ENCODE assay signal across 1 cellular context in the genomic region with DNA sequence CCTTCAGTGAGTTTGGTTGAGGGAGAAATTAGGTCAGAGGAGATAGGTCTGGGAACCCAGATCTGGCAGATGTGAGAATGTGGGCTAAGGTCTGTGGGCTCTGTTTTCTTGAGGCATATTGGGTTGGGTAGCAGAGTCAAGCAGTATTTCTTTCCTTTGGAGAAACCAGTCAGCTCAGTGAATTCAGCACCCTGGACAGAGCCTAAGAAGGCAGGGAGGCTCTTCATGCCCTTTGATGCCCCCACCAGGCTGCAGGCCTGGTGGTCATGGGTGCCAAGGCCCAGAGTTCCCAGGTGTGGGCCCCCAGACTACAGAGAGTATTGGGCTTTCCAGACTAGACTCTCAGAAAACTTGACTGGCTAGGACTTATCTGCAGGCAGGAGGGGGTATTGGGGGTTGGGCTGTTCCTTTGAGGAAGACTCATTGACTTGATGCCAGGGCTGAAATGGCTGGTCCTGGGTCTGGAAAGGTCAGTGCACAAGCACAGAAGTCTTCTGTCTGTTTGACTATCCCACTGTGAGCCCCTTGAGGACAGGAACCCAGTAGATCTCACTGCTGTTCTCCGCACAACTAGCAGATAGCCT.
TF ChIP-seq lines count a peak whose summit lies in the region.

No MANE protein-coding gene starts in this region.

TF ChIP-seq in WTC11, 78 proteins besides CTCF, POLR2A, EP300 and RAD21 (continued from another document):
- TF ChIP-seq, protein P1, sequence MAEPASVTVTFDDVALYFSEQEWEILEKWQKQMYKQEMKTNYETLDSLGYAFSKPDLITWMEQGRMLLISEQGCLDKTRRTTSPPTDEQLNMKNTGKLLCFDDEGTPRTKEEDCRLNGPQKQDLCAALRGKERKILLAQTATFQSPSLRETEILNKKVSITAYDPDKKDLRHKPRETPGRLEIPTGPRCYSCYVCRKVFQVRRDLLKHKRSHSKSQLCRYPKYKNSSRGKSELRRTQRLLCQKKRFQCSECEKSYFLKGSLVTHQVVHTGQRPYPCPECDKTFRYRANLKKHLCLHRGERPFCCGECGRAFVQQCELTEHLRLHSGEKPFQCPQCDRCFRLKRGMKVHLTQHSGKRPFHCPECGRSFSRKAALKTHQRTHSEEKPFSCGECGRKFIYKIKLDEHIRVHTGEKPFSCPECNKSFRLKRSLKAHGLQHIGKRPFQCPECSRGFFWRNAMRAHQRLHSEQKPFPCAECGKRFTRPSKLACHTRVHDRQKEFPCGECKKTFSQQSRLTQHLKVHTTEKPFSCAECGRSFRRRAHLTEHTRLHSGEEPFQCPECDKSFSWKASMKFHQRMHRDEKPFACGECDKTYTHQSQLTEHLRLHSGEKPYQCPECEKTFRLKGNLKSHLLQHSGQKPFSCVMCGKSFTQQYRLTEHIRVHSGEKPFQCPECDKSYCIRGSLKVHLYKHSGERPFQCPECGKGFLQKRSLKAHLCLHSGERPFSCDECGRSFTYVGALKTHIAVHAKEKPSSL (CRISPR knock-in tag; conservative IDR thresholded peaks at IDR 0.05) = no peak
- TF ChIP-seq FOXP1 (CRISPR knock-in tag; IDR thresholded peaks at IDR 0.05; ENCODE audit: borderline replicate concordance) (0 out of 2 replicates have a peak, but pooled peaks have one; percentile 25), TEAD1 (CRISPR knock-in tag; IDR thresholded peaks at IDR 0.05) (peak; percentile 33; the same call in 1 of the 2 replicates), CREB1 (CRISPR knock-in tag; IDR thresholded peaks at IDR 0.05) (0 out of 2 replicates have a peak, but pooled peaks have one; percentile 31), ZNF317 (CRISPR knock-in tag; IDR thresholded peaks at IDR 0.05; ENCODE audit: borderline replicate concordance, low read depth) (no peak), TP53 (CRISPR knock-in tag; IDR thresholded peaks at IDR 0.05) (no peak), ETV6 (CRISPR knock-in tag; IDR thresholded peaks at IDR 0.05) (no peak), ATF1 (CRISPR knock-in tag; IDR thresholded peaks at IDR 0.05) (no peak), MXD4 (CRISPR knock-in tag; IDR thresholded peaks at IDR 0.05; ENCODE audit: borderline replicate concordance) (no peak), GRHL2 (CRISPR knock-in tag; IDR thresholded peaks at IDR 0.05; ENCODE audit: insufficient replicate concordance, severe bottlenecking) (no peak), MYBL2 (CRISPR knock-in tag; IDR thresholded peaks at IDR 0.05) (no peak)
- TF ChIP-seq, protein P2, sequence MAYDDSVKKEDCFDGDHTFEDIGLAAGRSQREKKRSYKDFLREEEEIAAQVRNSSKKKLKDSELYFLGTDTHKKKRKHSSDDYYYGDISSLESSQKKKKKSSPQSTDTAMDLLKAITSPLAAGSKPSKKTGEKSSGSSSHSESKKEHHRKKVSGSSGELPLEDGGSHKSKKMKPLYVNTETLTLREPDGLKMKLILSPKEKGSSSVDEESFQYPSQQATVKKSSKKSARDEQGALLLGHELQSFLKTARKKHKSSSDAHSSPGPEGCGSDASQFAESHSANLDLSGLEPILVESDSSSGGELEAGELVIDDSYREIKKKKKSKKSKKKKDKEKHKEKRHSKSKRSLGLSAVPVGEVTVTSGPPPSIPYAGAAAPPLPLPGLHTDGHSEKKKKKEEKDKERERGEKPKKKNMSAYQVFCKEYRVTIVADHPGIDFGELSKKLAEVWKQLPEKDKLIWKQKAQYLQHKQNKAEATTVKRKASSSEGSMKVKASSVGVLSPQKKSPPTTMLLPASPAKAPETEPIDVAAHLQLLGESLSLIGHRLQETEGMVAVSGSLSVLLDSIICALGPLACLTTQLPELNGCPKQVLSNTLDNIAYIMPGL (CRISPR knock-in tag; IDR thresholded peaks at IDR 0.05) = no peak
- TF ChIP-seq, protein P3, sequence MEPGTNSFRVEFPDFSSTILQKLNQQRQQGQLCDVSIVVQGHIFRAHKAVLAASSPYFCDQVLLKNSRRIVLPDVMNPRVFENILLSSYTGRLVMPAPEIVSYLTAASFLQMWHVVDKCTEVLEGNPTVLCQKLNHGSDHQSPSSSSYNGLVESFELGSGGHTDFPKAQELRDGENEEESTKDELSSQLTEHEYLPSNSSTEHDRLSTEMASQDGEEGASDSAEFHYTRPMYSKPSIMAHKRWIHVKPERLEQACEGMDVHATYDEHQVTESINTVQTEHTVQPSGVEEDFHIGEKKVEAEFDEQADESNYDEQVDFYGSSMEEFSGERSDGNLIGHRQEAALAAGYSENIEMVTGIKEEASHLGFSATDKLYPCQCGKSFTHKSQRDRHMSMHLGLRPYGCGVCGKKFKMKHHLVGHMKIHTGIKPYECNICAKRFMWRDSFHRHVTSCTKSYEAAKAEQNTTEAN (CRISPR knock-in tag; IDR thresholded peaks at IDR 0.05) = no peak
- TF ChIP-seq, protein P4, sequence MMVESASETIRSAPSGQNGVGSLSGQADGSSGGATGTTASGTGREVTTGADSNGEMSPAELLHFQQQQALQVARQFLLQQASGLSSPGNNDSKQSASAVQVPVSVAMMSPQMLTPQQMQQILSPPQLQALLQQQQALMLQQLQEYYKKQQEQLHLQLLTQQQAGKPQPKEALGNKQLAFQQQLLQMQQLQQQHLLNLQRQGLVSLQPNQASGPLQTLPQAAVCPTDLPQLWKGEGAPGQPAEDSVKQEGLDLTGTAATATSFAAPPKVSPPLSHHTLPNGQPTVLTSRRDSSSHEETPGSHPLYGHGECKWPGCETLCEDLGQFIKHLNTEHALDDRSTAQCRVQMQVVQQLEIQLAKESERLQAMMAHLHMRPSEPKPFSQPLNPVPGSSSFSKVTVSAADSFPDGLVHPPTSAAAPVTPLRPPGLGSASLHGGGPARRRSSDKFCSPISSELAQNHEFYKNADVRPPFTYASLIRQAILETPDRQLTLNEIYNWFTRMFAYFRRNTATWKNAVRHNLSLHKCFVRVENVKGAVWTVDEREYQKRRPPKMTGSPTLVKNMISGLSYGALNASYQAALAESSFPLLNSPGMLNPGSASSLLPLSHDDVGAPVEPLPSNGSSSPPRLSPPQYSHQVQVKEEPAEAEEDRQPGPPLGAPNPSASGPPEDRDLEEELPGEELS (CRISPR knock-in tag; IDR thresholded peaks at IDR 0.05) = 0 out of 2 replicates have a peak, but pooled peaks have one; percentile 22
